ENCODE assay signal across 8 cellular contexts in genomic region chr9:99820330-99821186, GRCh38. TPM values are rescaled to one million over a fixed set of nuclear protein-coding genes. Genes with fewer than 3 reads are reported as not detected.
DNase-seq lines count a peak whose midpoint lies in the region; ATAC-seq, FAIRE-seq and TF ChIP-seq lines count a peak whose summit lies in the region.

No MANE protein-coding gene starts in this region.

- peak overlapping the region; percentile 85 for H3K4me3 ChIP-seq in HL-60 (replicated peaks; ENCODE audit: insufficient read depth, low read length)
- H3K4me3 ChIP-seq in heart left ventricle = peak overlapping the region; percentile 46 to 95 (median 88)
- peak overlapping the region; percentile 88 for H3K4me3 ChIP-seq in trophoblast cell (ENCODE audit: low read depth, low read length)

- 0 to 1% (median 1%) methylated on average over 34 of the region's 34 CpGs for WGBS in heart left ventricle, 4 donors
- no CpG with 5 or more reads among the region's 34 CpGs for WGBS in trophoblast cell (ENCODE audit: extremely low coverage, insufficient coverage, insufficient read length)

- DNase-seq in C1 segment of cervical spinal cord (lab: John Stamatoyannopoulos, UW) = peak in 10 of 14 donors; percentile 57 to 85 (median 78)
- DNase-seq in HL-60 (ENCODE audit: low read depth in 1 of 2, low spot score in 1 of 2) = peak in 1 of 2 experiments; percentile 57
- DNase-seq in SK-N-DZ (ENCODE audit: low spot score) = peak; percentile 44
- DNase-seq in amniotic stem cell (lab: John Stamatoyannopoulos, UW) = peak; percentile 62
- peak in 4 of 5 donors; percentile 56 to 70 (median 64) for DNase-seq in heart left ventricle
- DNase-seq in trophoblast cell = peak; percentile 76 to 86
- no peak for DNase-seq in NCI-H187 treated with DMSO at 0.1 percent for 48 hours (lab: John Stamatoyannopoulos, UW)
- no peak for DNase-seq in urothelium cell line (ENCODE audit: low spot score)

- H3K79me2 ChIP-seq in trophoblast cell (ENCODE audit: control insufficient read depth, insufficient read depth, low read length, poor library complexity) = peaks cover 5% of the 10 kb centered on the region

- no peak overlapping the region for H2BK120ac ChIP-seq in trophoblast cell (ENCODE audit: insufficient read depth, low read length, poor library complexity)

- peak overlapping the region; percentile 50 for H4K8ac ChIP-seq in trophoblast cell (ENCODE audit: low read depth, low read length)

- no peak overlapping the region for H3K18ac ChIP-seq in trophoblast cell (ENCODE audit: low read length)

- H3K9me3 ChIP-seq in heart left ventricle = no peaks in the 10 kb centered on the region
- H3K9me3 ChIP-seq in trophoblast cell (ENCODE audit: insufficient read depth, low read depth, low read length) = no peaks in the 10 kb centered on the region

- FAIRE-seq in urothelium cell line (lab: Jason Lieb, UNC) = no peak

- no peak overlapping the region for H2AK5ac ChIP-seq in trophoblast cell (ENCODE audit: low read length)

- no peak overlapping the region for H2BK5ac ChIP-seq in trophoblast cell (ENCODE audit: low read depth, low read length, poor library complexity)

- no peak for TF ChIP-seq POLR2A in heart left ventricle (IDR thresholded peaks at IDR 0.05)

- intact Hi-C loops in heart left ventricle (cut with DNase I) = loop anchor here in 9 of 10 donors (2.0 to 10.0 kb wide), 15 partner anchors 86 to 604 kb away; partner anchors contain the start of genes STX17 (in 7 of the 9), ALG2 (in 2 of the 9), SEC61B (in 2 of the 9) and MSANTD3 (in 1 of the 9)

- H3K14ac ChIP-seq in trophoblast cell (ENCODE audit: low read length) = no peak overlapping the region

- H2AFZ ChIP-seq in trophoblast cell (ENCODE audit: insufficient read depth, low read length, poor library complexity) = peak overlapping the region; percentile 66

- H3K27ac ChIP-seq in HL-60 (replicated peaks) = peak overlapping the region; percentile 68
- H3K27ac ChIP-seq in heart left ventricle = peak overlapping the region; percentile 86 to 100 (median 98)
- no peak overlapping the region for H3K27ac ChIP-seq in trophoblast cell (ENCODE audit: low read depth, low read length)

- H3K4me1 ChIP-seq in heart left ventricle (peaks cover 0 to 39% (median 23%) of the 10 kb centered on the region in 12 donors), trophoblast cell (ENCODE audit: control insufficient read depth in 1 of 2, insufficient read depth in 2 of 2, low read length in 2 of 2) (peaks cover 17 to 25% of the 10 kb centered on the region in 2 experiments)

- H3K4ac ChIP-seq in trophoblast cell (ENCODE audit: low read depth, low read length) = no peak overlapping the region

- peak in 2 of 4 donors; percentile 5 to 21 for ATAC-seq in heart left ventricle

- H4K12ac ChIP-seq in trophoblast cell (ENCODE audit: low read depth, low read length) = no peak overlapping the region

- TF ChIP-seq CTCF in HL-60 (IDR thresholded peaks at IDR 0.05; ENCODE audit: insufficient read depth, low read length) (no peak), heart left ventricle (IDR thresholded peaks at IDR 0.05) (peak in 1 of 12 donors; percentile 19)

- peak overlapping the region; percentile 100 for H3K4me2 ChIP-seq in trophoblast cell (ENCODE audit: low read length)

- no peak overlapping the region for H3K9ac ChIP-seq in trophoblast cell (ENCODE audit: low read length)

- peaks cover 9% of the 10 kb centered on the region for H3K79me1 ChIP-seq in trophoblast cell (ENCODE audit: low read length)

- no peak overlapping the region for H3K23ac ChIP-seq in trophoblast cell (ENCODE audit: low read length)

- H2BK12ac ChIP-seq in trophoblast cell (ENCODE audit: low read length) = no peak overlapping the region

- peaks cover 23% of the 10 kb centered on the region for H3K27me3 ChIP-seq in HL-60 (ENCODE audit: insufficient read depth, poor library complexity, severe bottlenecking)
- H3K27me3 ChIP-seq in heart left ventricle = peaks cover 0 to 18% (median 5%) of the 10 kb centered on the region in 9 donors
- peaks cover 33% of the 10 kb centered on the region for H3K27me3 ChIP-seq in trophoblast cell (ENCODE audit: insufficient read depth, low read length)

- H3K36me3 ChIP-seq in heart left ventricle (no peaks in the 10 kb centered on the region), trophoblast cell (ENCODE audit: control insufficient read depth in 1 of 2, insufficient read depth in 2 of 2, low read length in 2 of 2) (no peaks in the 10 kb centered on the region)

- H4K91ac ChIP-seq in trophoblast cell (ENCODE audit: low read depth, low read length) = no peak overlapping the region

RNA-seq across cellular contexts. Expression of gene NR4A3, which starts 1.1 kb away (rescaled TPM):
- polyA plus RNA-seq in SK-N-DZ (2014; cell fraction: cytosol; rRNA removed) = 0.14 TPM in 1 of 2 replicates, not detected in the other
- polyA plus RNA-seq in SK-N-DZ (2014; cell fraction: nucleus; rRNA removed) = not detected in 2 replicates
- 10 to 100 TPM in 4 of 9 donors, 1 to 10 TPM in 5; 1.5 to 27.8 (median 9.9) TPM for total RNA-seq in heart left ventricle
- 10 to 100 TPM in 1 of 2 donors, 1 to 10 TPM in 1; 1.6 to 17.5 TPM for polyA plus RNA-seq in heart left ventricle
- 1.4 and 1.5 TPM in 2 replicates for polyA plus RNA-seq in trophoblast cell (2013)

Comparison
In these comparisons a context has a peak if more than half of its experiments do, and no peak if none do; other contexts are left out.
1. DNase-seq: peak in C1 segment of cervical spinal cord (10 of 14), SK-N-DZ (single experiment), amniotic stem cell (single experiment), heart left ventricle (4 of 5) and trophoblast cell (2 of 2); none in NCI-H187 treated with DMSO at 0.1 percent for 48 hours (single experiment) and urothelium cell line (single experiment).
2. Peak in every context shown above with its lines, with median percentiles within 50 percentile points of each other: H3K4me3 ChIP-seq.